In the genomic region with DNA sequence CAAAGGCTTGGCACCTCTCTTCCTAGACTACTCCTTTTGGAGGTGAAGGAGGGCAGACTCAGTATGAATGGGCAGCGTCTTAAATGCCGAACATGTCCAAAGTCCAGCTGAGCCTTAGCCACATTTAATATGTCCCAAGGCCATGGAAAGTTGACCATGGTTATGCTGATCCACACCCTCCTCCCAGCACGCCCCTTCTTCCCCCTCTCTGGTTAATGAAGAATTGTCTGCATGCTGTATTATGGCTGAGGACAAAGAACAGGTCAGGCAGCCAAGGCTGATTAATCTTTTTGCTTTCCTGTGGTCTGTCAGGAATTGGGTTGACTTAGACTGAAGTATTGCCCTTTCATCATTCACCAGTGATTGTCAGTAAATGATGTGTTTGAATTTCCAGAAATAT, we compare ENCODE assay signal across 1 cellular context.
TF ChIP-seq lines count a peak whose summit lies in the region.

No MANE protein-coding gene starts in this region.

TF ChIP-seq in HepG2, 621 proteins besides CTCF, POLR2A, EP300 and RAD21 (continued from another document):
- TF ChIP-seq, protein P1, sequence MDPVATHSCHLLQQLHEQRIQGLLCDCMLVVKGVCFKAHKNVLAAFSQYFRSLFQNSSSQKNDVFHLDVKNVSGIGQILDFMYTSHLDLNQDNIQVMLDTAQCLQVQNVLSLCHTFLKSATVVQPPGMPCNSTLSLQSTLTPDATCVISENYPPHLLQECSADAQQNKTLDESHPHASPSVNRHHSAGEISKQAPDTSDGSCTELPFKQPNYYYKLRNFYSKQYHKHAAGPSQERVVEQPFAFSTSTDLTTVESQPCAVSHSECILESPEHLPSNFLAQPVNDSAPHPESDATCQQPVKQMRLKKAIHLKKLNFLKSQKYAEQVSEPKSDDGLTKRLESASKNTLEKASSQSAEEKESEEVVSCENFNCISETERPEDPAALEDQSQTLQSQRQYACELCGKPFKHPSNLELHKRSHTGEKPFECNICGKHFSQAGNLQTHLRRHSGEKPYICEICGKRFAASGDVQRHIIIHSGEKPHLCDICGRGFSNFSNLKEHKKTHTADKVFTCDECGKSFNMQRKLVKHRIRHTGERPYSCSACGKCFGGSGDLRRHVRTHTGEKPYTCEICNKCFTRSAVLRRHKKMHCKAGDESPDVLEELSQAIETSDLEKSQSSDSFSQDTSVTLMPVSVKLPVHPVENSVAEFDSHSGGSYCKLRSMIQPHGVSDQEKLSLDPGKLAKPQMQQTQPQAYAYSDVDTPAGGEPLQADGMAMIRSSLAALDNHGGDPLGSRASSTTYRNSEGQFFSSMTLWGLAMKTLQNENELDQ (CRISPR knock-in tag; IDR thresholded peaks at IDR 0.05; ENCODE audit: borderline replicate concordance): no peak
- TF ChIP-seq, protein P2, sequence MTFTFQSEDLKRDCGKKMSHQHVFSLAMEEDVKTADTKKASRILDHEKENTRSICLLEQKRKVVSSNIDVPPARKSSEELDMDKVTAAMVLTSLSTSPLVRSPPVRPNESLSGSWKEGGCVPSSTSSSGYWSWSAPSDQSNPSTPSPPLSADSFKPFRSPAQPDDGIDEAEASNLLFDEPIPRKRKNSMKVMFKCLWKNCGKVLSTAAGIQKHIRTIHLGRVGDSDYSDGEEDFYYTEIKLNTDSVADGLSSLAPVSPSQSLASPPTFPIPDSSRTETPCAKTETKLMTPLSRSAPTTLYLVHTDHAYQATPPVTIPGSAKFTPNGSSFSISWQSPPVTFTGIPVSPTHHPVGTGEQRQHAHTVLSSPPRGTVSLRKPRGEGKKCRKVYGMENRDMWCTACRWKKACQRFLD (CRISPR knock-in tag; IDR thresholded peaks at IDR 0.05; ENCODE audit: borderline replicate concordance): no peak
- TF ChIP-seq ZNF772 (CRISPR knock-in tag; IDR thresholded peaks at IDR 0.05) (no peak), ZNF17 (CRISPR knock-in tag; IDR thresholded peaks at IDR 0.05) (no peak), HMG20A (CRISPR knock-in tag; IDR thresholded peaks at IDR 0.05; ENCODE audit: borderline replicate concordance) (no peak), NFE2L2 (IDR thresholded peaks at IDR 0.05; ENCODE audit: low read length) (no peak), NCOA2 (CRISPR knock-in tag; IDR thresholded peaks at IDR 0.05) (peak; percentile 56), KDM3A (CRISPR knock-in tag; IDR thresholded peaks at IDR 0.05; ENCODE audit: low read depth) (no peak), SOX6 (IDR thresholded peaks at IDR 0.05) (no peak), SOX6 (CRISPR knock-in tag; IDR thresholded peaks at IDR 0.05) (0 out of 2 replicates have a peak, but pooled peaks have one; percentile 11), NR2F6 (IDR thresholded peaks at IDR 0.05) (peak; percentile 18; the same call in 1 of the 2 replicates), NR2F6 (CRISPR knock-in tag; IDR thresholded peaks at IDR 0.05) (no peak)
- TF ChIP-seq, protein P3, sequence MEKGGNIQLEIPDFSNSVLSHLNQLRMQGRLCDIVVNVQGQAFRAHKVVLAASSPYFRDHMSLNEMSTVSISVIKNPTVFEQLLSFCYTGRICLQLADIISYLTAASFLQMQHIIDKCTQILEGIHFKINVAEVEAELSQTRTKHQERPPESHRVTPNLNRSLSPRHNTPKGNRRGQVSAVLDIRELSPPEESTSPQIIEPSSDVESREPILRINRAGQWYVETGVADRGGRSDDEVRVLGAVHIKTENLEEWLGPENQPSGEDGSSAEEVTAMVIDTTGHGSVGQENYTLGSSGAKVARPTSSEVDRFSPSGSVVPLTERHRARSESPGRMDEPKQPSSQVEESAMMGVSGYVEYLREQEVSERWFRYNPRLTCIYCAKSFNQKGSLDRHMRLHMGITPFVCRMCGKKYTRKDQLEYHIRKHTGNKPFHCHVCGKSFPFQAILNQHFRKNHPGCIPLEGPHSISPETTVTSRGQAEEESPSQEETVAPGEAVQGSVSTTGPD (CRISPR knock-in tag; IDR thresholded peaks at IDR 0.05): no peak
